8 cellular contexts compared by ENCODE assay signal in genomic region chr15:100902436-100903190, GRCh38. TPM values are rescaled to one million over a fixed set of nuclear protein-coding genes. Genes with fewer than 3 reads are reported as not detected.
A peak's percentile ranks its signal among the peaks of the same experiment; 100 is the strongest.
DNase-seq lines count a peak whose midpoint lies in the region; ATAC-seq and TF ChIP-seq lines count a peak whose summit lies in the region.

No MANE protein-coding gene starts in this region.

- intact Hi-C loops in Panc1 (cut with micrococcal nuclease; ENCODE audit: unreplicated experiment) = no loop called here
- intact Hi-C loops in activated naive CD4-positive, alpha-beta T cell treated with anti-CD3 and anti-CD28 coated beads for 36 hours (cut with micrococcal nuclease) = no loop called here

- CTCF ChIA-PET in Panc1 (lab: Charles Lee) = interaction anchor here (0.8 kb wide), 1 partner anchor 686 kb away, joined by 7 read pairs; no protein-coding TSS in a partner anchor
- CTCF ChIA-PET in activated naive CD4-positive, alpha-beta T cell treated with anti-CD3 and anti-CD28 coated beads for 36 hours (lab: Charles Lee) = interaction anchor here (0.6 to 1.9 kb wide), 3 partner anchors 29 to 104 kb away, joined by 3 to 5 read pairs (median 3); no protein-coding TSS in a partner anchor

- H3K36me3 Mint-ChIP-seq in activated naive CD4-positive, alpha-beta T cell treated with anti-CD3 and anti-CD28 coated beads for 36 hours (ENCODE audit: low read depth) = no peaks in the 10 kb centered on the region
- H3K36me3 Mint-ChIP-seq in endothelial cell (ENCODE audit: low read depth, unreplicated experiment) = peaks cover 13% of the 10 kb centered on the region

- ATAC-seq in Panc1 = no peak

- H3K4me1 Mint-ChIP-seq in activated naive CD4-positive, alpha-beta T cell treated with anti-CD3 and anti-CD28 coated beads for 36 hours (ENCODE audit: low read depth) = no peaks in the 10 kb centered on the region
- H3K4me1 Mint-ChIP-seq in endothelial cell (ENCODE audit: unreplicated experiment) = peaks cover 4% of the 10 kb centered on the region

- in situ Hi-C loops in Panc1 (cut with HindIII; ENCODE audit: low pct_unique_long_range_greater_than_20kb, low sequenced_read_pairs) = no loop called here

- H4K20me1 ChIP-seq in fibroblast of lung (ENCODE audit: control insufficient read depth, extremely low read depth, insufficient read depth, low read length) (no peaks in the 10 kb centered on the region), osteoblast (ENCODE audit: insufficient read depth, low read length) (no peaks in the 10 kb centered on the region)

- peaks cover 9% of the 10 kb centered on the region for H3K27me3 Mint-ChIP-seq in activated naive CD4-positive, alpha-beta T cell treated with anti-CD3 and anti-CD28 coated beads for 36 hours (ENCODE audit: low read depth)
- H3K27me3 Mint-ChIP-seq in endothelial cell (ENCODE audit: unreplicated experiment) = no peaks in the 10 kb centered on the region

- H3K9me3 Mint-ChIP-seq in activated naive CD4-positive, alpha-beta T cell treated with anti-CD3 and anti-CD28 coated beads for 36 hours = no peaks in the 10 kb centered on the region
- no peaks in the 10 kb centered on the region for H3K9me3 Mint-ChIP-seq in endothelial cell (ENCODE audit: unreplicated experiment)

- H3K9ac ChIP-seq in fibroblast of lung (ENCODE audit: insufficient read depth, low read length) = peak overlapping the region; percentile 23

- H3K36me3 ChIP-seq in Panc1 (ENCODE audit: control insufficient read depth, insufficient read depth, low read length) (peaks cover 21% of the 10 kb centered on the region), fibroblast of lung (ENCODE audit: control insufficient read depth, insufficient read depth, low read length) (no peaks in the 10 kb centered on the region), osteoblast (ENCODE audit: insufficient read depth, low read length) (no peaks in the 10 kb centered on the region)

- POLR2A ChIA-PET in Panc1 (lab: Charles Lee) = no interaction called here

- TF ChIP-seq CTCF in Panc1 (IDR thresholded peaks at IDR 0.05) = no peak
- TF ChIP-seq CTCF in fibroblast of lung (conservative IDR thresholded peaks at IDR 0.05 in 1 of 2, IDR thresholded peaks at IDR 0.05 in 1 of 2; ENCODE audit: low read depth in 1 of 2, low read length in 2 of 2) = no peak
- no peak for TF ChIP-seq CTCF in osteoblast (IDR thresholded peaks at IDR 0.05; ENCODE audit: extremely low read depth, low read depth, low read length)
- no peak for TF ChIP-seq CTCF in endothelial cell (IDR thresholded peaks at IDR 0.05; ENCODE audit: unreplicated experiment)

- H2AFZ ChIP-seq in fibroblast of lung (ENCODE audit: low read length) (peak overlapping the region; percentile 93), osteoblast (ENCODE audit: low read length) (peak overlapping the region; percentile 89)

- H3K9me3 ChIP-seq in Panc1 (ENCODE audit: control insufficient read depth, insufficient read depth, low read depth, low read length) = no peaks in the 10 kb centered on the region
- no peaks in the 10 kb centered on the region for H3K9me3 ChIP-seq in fibroblast of lung (ENCODE audit: control insufficient read depth, insufficient read depth, low read depth, low read length)
- no peaks in the 10 kb centered on the region for H3K9me3 ChIP-seq in osteoblast (ENCODE audit: low read depth, low read length)

- H3K79me2 ChIP-seq in fibroblast of lung (ENCODE audit: control insufficient read depth, insufficient read depth, low read length) = no peaks in the 10 kb centered on the region
- H3K79me2 ChIP-seq in osteoblast (ENCODE audit: insufficient read depth, low read length) = no peaks in the 10 kb centered on the region

- H3K27me3 ChIP-seq in Panc1 (ENCODE audit: control insufficient read depth, insufficient read depth, low read length) = no peaks in the 10 kb centered on the region
- H3K27me3 ChIP-seq in fibroblast of lung (ENCODE audit: control insufficient read depth, insufficient read depth, low read length) = no peaks in the 10 kb centered on the region
- H3K27me3 ChIP-seq in osteoblast (ENCODE audit: insufficient read depth, low read length) = no peaks in the 10 kb centered on the region

- H3K4me3 ChIP-seq in Panc1 (ENCODE audit: low read depth in 2 of 2, low read length in 2 of 2) = no peak overlapping the region; a peak in 1 of 4 replicates
- H3K4me3 ChIP-seq in fibroblast of lung (replicated peaks in 1 of 4; ENCODE audit: control extremely low read depth in 1 of 4, insufficient read depth in 1 of 4, low read depth in 3 of 4, low read length in 4 of 4) = peak overlapping the region in 2 of 4 experiments; percentile 12 to 34
- peak overlapping the region; percentile 62 for H3K4me3 ChIP-seq in osteoblast (ENCODE audit: insufficient read depth, low read length)

- no peaks in the 10 kb centered on the region for H3K4me1 ChIP-seq in Panc1 (ENCODE audit: control insufficient read depth, insufficient read depth, low read length)
- peaks cover 5% of the 10 kb centered on the region for H3K4me1 ChIP-seq in fibroblast of lung (ENCODE audit: control insufficient read depth, extremely low read depth, insufficient read depth, low read length)
- peaks cover 27% of the 10 kb centered on the region for H3K4me1 ChIP-seq in osteoblast (ENCODE audit: insufficient read depth, low read length)

- H3K27ac ChIP-seq in Panc1 (ENCODE audit: low read length) (no peak overlapping the region), fibroblast of lung (ENCODE audit: insufficient read depth, low read length) (peak overlapping the region; percentile 76), osteoblast (ENCODE audit: low read depth, low read length) (peak overlapping the region; percentile 86)

- H3K27ac Mint-ChIP-seq in activated naive CD4-positive, alpha-beta T cell treated with anti-CD3 and anti-CD28 coated beads for 36 hours = no peak overlapping the region
- no peak overlapping the region for H3K27ac Mint-ChIP-seq in endothelial cell (ENCODE audit: unreplicated experiment)

- no peak overlapping the region for H3K4me3 Mint-ChIP-seq in activated naive CD4-positive, alpha-beta T cell treated with anti-CD3 and anti-CD28 coated beads for 36 hours
- H3K4me3 Mint-ChIP-seq in endothelial cell (ENCODE audit: unreplicated experiment) = no peak overlapping the region

- peak overlapping the region; percentile 53 for H3K4me2 ChIP-seq in fibroblast of lung (ENCODE audit: extremely low read depth, insufficient read depth, low read length)
- peak overlapping the region; percentile 76 for H3K4me2 ChIP-seq in osteoblast (ENCODE audit: insufficient read depth, low read length)

- peak; percentile 83 for DNase-seq in Daoy (ENCODE audit: low read depth)
- no peak for DNase-seq in Panc1 (ENCODE audit: low read depth, low spot score)
- peak; percentile 77 to 78 for DNase-seq in fibroblast of lung (ENCODE audit: low read depth in 2 of 2)
- DNase-seq in osteoblast (ENCODE audit: insufficient read length, low spot score, missing footprints) = peak; percentile 96
- DNase-seq in activated naive CD4-positive, alpha-beta T cell treated with anti-CD3 and anti-CD28 coated beads for 36 hours = no peak
- DNase-seq in stimulated activated CD4-positive, alpha-beta T cell treated with anti-CD3 and anti-CD28 coated beads, Interleukin-4, amount 100 ng/mL, for 1 hour = no peak
- DNase-seq in endothelial cell (ENCODE audit: low spot score) = no peak
- no peak for DNase-seq in activated CD4-positive, alpha-beta T cell treated with anti-CD3 and anti-CD28 coated beads for 4 hours

- TSS peak; percentile 44 for BruUV-seq in Panc1 (replicated peaks; lab: Mats Ljungman, UMichigan)

RNA-seq across cellular contexts. Expression of gene LRRK1, which starts 16.5 kb away (rescaled TPM):
- 7.1 and 7.2 TPM in 2 replicates for total RNA-seq in Daoy (2014; rRNA removed; shearing (Covaris generic))
- total RNA-seq in Panc1 (2021; ENCODE audit: unreplicated experiment) (88.0 TPM), fibroblast of lung (8.7 and 12.2 TPM in 2 replicates), osteoblast (14.1 and 15.2 TPM in 2 replicates), endothelial cell (ENCODE audit: unreplicated experiment) (4.8 TPM)
- 55.0 TPM for polyA plus RNA-seq in Panc1 (2012; ENCODE audit: insufficient read length)
- polyA plus RNA-seq in fibroblast of lung = 3.8 and 6.6 TPM in 2 replicates
- 6.0 and 9.1 TPM in 2 replicates for polyA plus RNA-seq in fibroblast of lung (2012)
- 15.3 and 25.1 TPM in 2 replicates for polyA minus RNA-seq in fibroblast of lung (ENCODE audit: low replicate concordance)
- total RNA-seq in activated naive CD4-positive, alpha-beta T cell treated with anti-CD3 and anti-CD28 coated beads for 36 hours = under 1 TPM; 0.20 to 0.60 TPM

RNA-seq across cellular contexts. Expression of gene ALDH1A3, which starts 23.0 kb away (rescaled TPM):
- 141 and 215 TPM in 2 replicates for total RNA-seq in Daoy (2014; rRNA removed; shearing (Covaris generic))
- total RNA-seq in Panc1 (2021; ENCODE audit: unreplicated experiment) (143 TPM), fibroblast of lung (32.5 and 73.7 TPM in 2 replicates), osteoblast (54.6 and 61.6 TPM in 2 replicates), endothelial cell (ENCODE audit: unreplicated experiment) (13.9 TPM)
- polyA plus RNA-seq in Panc1 (2012; ENCODE audit: insufficient read length) = 320 TPM
- polyA plus RNA-seq in fibroblast of lung = 4.2 and 9.8 TPM in 2 replicates
- polyA plus RNA-seq in fibroblast of lung (2012) = 5.4 and 9.5 TPM in 2 replicates
- 6.0 and 12.2 TPM in 2 replicates for polyA minus RNA-seq in fibroblast of lung (ENCODE audit: low replicate concordance)
- total RNA-seq in activated naive CD4-positive, alpha-beta T cell treated with anti-CD3 and anti-CD28 coated beads for 36 hours = not detected

Comparison
In these comparisons a context has a peak if more than half of its experiments do, and no peak if none do; other contexts are left out.
1. DNase-seq: peak in Daoy (single experiment), fibroblast of lung (2 of 2) and osteoblast (single experiment); none in Panc1 (single experiment), activated naive CD4-positive, alpha-beta T cell treated with anti-CD3 and anti-CD28 coated beads for 36 hours (single experiment), stimulated activated CD4-positive, alpha-beta T cell treated with anti-CD3 and anti-CD28 coated beads, Interleukin-4, amount 100 ng/mL, for 1 hour (single experiment), endothelial cell (single experiment) and activated CD4-positive, alpha-beta T cell treated with anti-CD3 and anti-CD28 coated beads for 4 hours (0 of 2).
2. RNA of gene ALDH1A3, which starts 23.0 kb away (total RNA-seq): 141 to 215 TPM in Daoy, 143 TPM in Panc1 (single experiment), 54.6 to 61.6 TPM in osteoblast, 32.5 to 73.7 TPM in fibroblast of lung and 13.9 TPM in endothelial cell (single experiment); not detected in activated naive CD4-positive, alpha-beta T cell treated with anti-CD3 and anti-CD28 coated beads for 36 hours; every median in the first group is over 10 times any median in the second.